37 cellular contexts compared by ENCODE assay signal in the genomic region with DNA sequence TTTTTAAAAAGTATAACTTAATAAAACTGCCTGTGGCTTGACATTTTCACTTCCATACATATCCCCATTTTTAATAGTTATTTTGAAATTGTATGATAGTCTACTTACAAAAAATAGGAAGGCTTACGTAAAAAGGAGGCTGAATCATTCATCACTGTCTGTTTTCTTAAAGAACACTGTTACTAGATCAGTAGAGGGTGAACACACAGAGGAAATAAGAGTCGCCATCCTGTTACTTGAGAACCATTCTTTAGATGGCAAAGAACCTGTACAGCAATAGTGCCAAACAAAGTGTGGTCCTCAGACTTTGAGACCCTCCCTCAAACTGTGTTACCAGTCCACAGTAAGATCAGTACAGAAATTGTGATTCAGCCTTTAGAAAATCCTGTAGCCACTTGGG.
"Had no signal": no experiment of that assay in that cellular context is flagged by ENCODE, and none has a peak within 500 bp of the region (broad histone marks: within the 10 kb centered on the region; RNA-seq: fewer than 3 reads in every experiment).

No MANE protein-coding gene starts in this region.

- H3K4me1 ChIP-seq: ascending aorta had no signal

- H3K4me1 Mint-ChIP-seq: activated CD4-positive, alpha-beta memory T cell treated with anti-CD3 and anti-CD28 coated beads, Interleukin-2, amount 10 ng/mL, durations not matched to agents 7 days and 5 days; activated CD4-positive, alpha-beta T cell treated with anti-CD3 and anti-CD28 coated beads for 36 hours; activated CD4-positive, alpha-beta T cell treated with anti-CD3 and anti-CD28 coated beads, Interleukin-2, amount 10 ng/mL, durations not matched to agents 7 days and 5 days; activated CD8-positive, alpha-beta memory T cell treated with anti-CD3 and anti-CD28 coated beads, Interleukin-2, amount 10 ng/mL, durations not matched to agents 7 days and 5 days; activated naive CD4-positive, alpha-beta T cell treated with anti-CD3 and anti-CD28 coated beads, Interleukin-2, amount 10 ng/mL, durations not matched to agents 7 days and 5 days; activated naive CD4-positive, alpha-beta T cell treated with anti-CD3 and anti-CD28 coated beads, Interleukin-2, amount 50 U/mL, for 24 hours; activated naive CD8-positive, alpha-beta T cell treated with anti-CD3 and anti-CD28 coated beads, Interleukin-2, amount 50 U/mL, for 24 hours; brain had no signal

- FAIRE-seq: bronchial epithelial cell, TTC549 had no signal

- H3K4me3 Mint-ChIP-seq: activated CD4-positive, alpha-beta memory T cell treated with anti-CD3 and anti-CD28 coated beads, Interleukin-2, amount 10 ng/mL, durations not matched to agents 7 days and 5 days; activated CD4-positive, alpha-beta T cell treated with anti-CD3 and anti-CD28 coated beads for 36 hours; activated CD4-positive, alpha-beta T cell treated with anti-CD3 and anti-CD28 coated beads, Interleukin-2, amount 10 ng/mL, durations not matched to agents 7 days and 5 days; activated CD8-positive, alpha-beta memory T cell treated with anti-CD3 and anti-CD28 coated beads, Interleukin-2, amount 10 ng/mL, durations not matched to agents 7 days and 5 days; activated CD8-positive, alpha-beta T cell treated with anti-CD3 and anti-CD28 coated beads, Interleukin-2, amount 10 ng/mL, durations not matched to agents 7 days and 5 days; activated naive CD4-positive, alpha-beta T cell treated with anti-CD3 and anti-CD28 coated beads, Interleukin-2, amount 10 ng/mL, durations not matched to agents 7 days and 5 days; activated naive CD4-positive, alpha-beta T cell treated with anti-CD3 and anti-CD28 coated beads, Interleukin-2, amount 50 U/mL, for 24 hours; activated naive CD8-positive, alpha-beta T cell; activated naive CD8-positive, alpha-beta T cell treated with anti-CD3 and anti-CD28 coated beads, Interleukin-2, amount 10 ng/mL, durations not matched to agents 7 days and 5 days; activated naive CD8-positive, alpha-beta T cell treated with anti-CD3 and anti-CD28 coated beads, Interleukin-2, amount 50 U/mL, for 24 hours; activated T-cell treated with anti-CD3 and anti-CD28 coated beads, Interleukin-2, amount 50 U/mL, for 24 hours; brain; T-helper 1 cell treated with Interleukin-12 subunit alpha and Interleukin-12 subunit beta and Interleukin-4 antibody, amounts not matched to agents 30 μg/mL and 1 μg/mL, for 36 hours; T-helper 2 cell treated with Interferon-gamma antibody and Interleukin-4, amounts not matched to agents 5 μg/mL and 100 μg/mL, for 36 hours; WTC11 had no signal

- H3K27me3 ChIP-seq: ascending aorta had no signal

- H3K27ac Mint-ChIP-seq: activated CD4-positive, alpha-beta memory T cell treated with anti-CD3 and anti-CD28 coated beads, Interleukin-2, amount 10 ng/mL, durations not matched to agents 7 days and 5 days; activated CD4-positive, alpha-beta T cell treated with anti-CD3 and anti-CD28 coated beads for 36 hours; activated CD4-positive, alpha-beta T cell treated with anti-CD3 and anti-CD28 coated beads, Interleukin-2, amount 10 ng/mL, durations not matched to agents 7 days and 5 days; activated CD8-positive, alpha-beta memory T cell treated with anti-CD3 and anti-CD28 coated beads, Interleukin-2, amount 10 ng/mL, durations not matched to agents 7 days and 5 days; activated CD8-positive, alpha-beta T cell treated with anti-CD3 and anti-CD28 coated beads, Interleukin-2, amount 10 ng/mL, durations not matched to agents 7 days and 5 days; activated naive CD4-positive, alpha-beta T cell treated with anti-CD3 and anti-CD28 coated beads, Interleukin-2, amount 10 ng/mL, durations not matched to agents 7 days and 5 days; activated naive CD4-positive, alpha-beta T cell treated with anti-CD3 and anti-CD28 coated beads, Interleukin-2, amount 50 U/mL, for 24 hours; activated naive CD8-positive, alpha-beta T cell; activated naive CD8-positive, alpha-beta T cell treated with anti-CD3 and anti-CD28 coated beads, Interleukin-2, amount 10 ng/mL, durations not matched to agents 7 days and 5 days; activated naive CD8-positive, alpha-beta T cell treated with anti-CD3 and anti-CD28 coated beads, Interleukin-2, amount 50 U/mL, for 24 hours; activated T-cell treated with anti-CD3 and anti-CD28 coated beads, Interleukin-2, amount 50 U/mL, for 24 hours; activated T-helper 2 cell treated with anti-CD3 and anti-CD28 coated beads, Interferon-gamma antibody, Interleukin-2, Interleukin-4, amounts not matched to agents 10 μg/mL and 5 μg/mL and 100 μg/mL, durations not matched to agents 14 hours and 24 hours and 36 hours; brain; T-helper 1 cell treated with Interleukin-12 subunit alpha and Interleukin-12 subunit beta and Interleukin-4 antibody, amounts not matched to agents 30 μg/mL and 1 μg/mL, for 36 hours; T-helper 2 cell treated with Interferon-gamma antibody and Interleukin-4, amounts not matched to agents 5 μg/mL and 100 μg/mL, for 36 hours; WTC11 had no signal

- H3K36me3 Mint-ChIP-seq: activated CD8-positive, alpha-beta memory T cell treated with anti-CD3 and anti-CD28 coated beads, Interleukin-2, amount 10 ng/mL, durations not matched to agents 7 days and 5 days; activated naive CD4-positive, alpha-beta T cell treated with anti-CD3 and anti-CD28 coated beads, Interleukin-2, amount 10 ng/mL, durations not matched to agents 7 days and 5 days; activated naive CD4-positive, alpha-beta T cell treated with anti-CD3 and anti-CD28 coated beads, Interleukin-2, amount 50 U/mL, for 24 hours; activated naive CD8-positive, alpha-beta T cell; activated naive CD8-positive, alpha-beta T cell treated with anti-CD3 and anti-CD28 coated beads, Interleukin-2, amount 10 ng/mL, durations not matched to agents 7 days and 5 days had no signal

- H3K27ac ChIP-seq: ascending aorta, WERI-Rb-1 had no signal

- H3K36me3 ChIP-seq: ascending aorta, WERI-Rb-1 had no signal

- H3K9me3 Mint-ChIP-seq: activated CD4-positive, alpha-beta memory T cell treated with anti-CD3 and anti-CD28 coated beads, Interleukin-2, amount 10 ng/mL, durations not matched to agents 7 days and 5 days; activated CD4-positive, alpha-beta T cell treated with anti-CD3 and anti-CD28 coated beads, Interleukin-2, amount 10 ng/mL, durations not matched to agents 7 days and 5 days; activated naive CD4-positive, alpha-beta T cell treated with anti-CD3 and anti-CD28 coated beads, Interleukin-2, amount 10 ng/mL, durations not matched to agents 7 days and 5 days; activated naive CD8-positive, alpha-beta T cell treated with anti-CD3 and anti-CD28 coated beads, Interleukin-2, amount 10 ng/mL, durations not matched to agents 7 days and 5 days; activated naive CD8-positive, alpha-beta T cell treated with anti-CD3 and anti-CD28 coated beads, Interleukin-2, amount 50 U/mL, for 24 hours; activated T-cell treated with anti-CD3 and anti-CD28 coated beads, Interleukin-2, amount 50 U/mL, for 24 hours; activated T-helper 2 cell treated with anti-CD3 and anti-CD28 coated beads, Interferon-gamma antibody, Interleukin-2, Interleukin-4, amounts not matched to agents 10 μg/mL and 5 μg/mL and 100 μg/mL, durations not matched to agents 14 hours and 24 hours and 36 hours; brain; T-helper 1 cell treated with Interleukin-12 subunit alpha and Interleukin-12 subunit beta and Interleukin-4 antibody, amounts not matched to agents 30 μg/mL and 1 μg/mL, for 36 hours; T-helper 2 cell treated with Interferon-gamma antibody and Interleukin-4, amounts not matched to agents 5 μg/mL and 100 μg/mL, for 36 hours; WTC11 had no signal

- H3K4me3 ChIP-seq: ascending aorta had no signal

- DNase-seq: activated CD4-positive, alpha-beta memory T cell treated with anti-CD3 and anti-CD28 coated beads, Interleukin-2, amount 10 ng/mL, durations not matched to agents 7 days and 5 days; activated CD4-positive, alpha-beta T cell treated with anti-CD3 and anti-CD28 coated beads for 1 hour; activated CD4-positive, alpha-beta T cell treated with anti-CD3 and anti-CD28 coated beads for 36 hours; activated CD4-positive, alpha-beta T cell treated with anti-CD3 and anti-CD28 coated beads for 48 hours; activated CD4-positive, alpha-beta T cell treated with anti-CD3 and anti-CD28 coated beads, Interleukin-2, amount 10 ng/mL, durations not matched to agents 7 days and 5 days; activated CD4-positive, alpha-beta T cell treated with anti-CD3 and anti-CD28 coated beads, Interleukin-2, amount 50 U/mL, for 48 hours; activated CD4-positive, CD25-positive, alpha-beta regulatory T cell; activated CD8-positive, alpha-beta memory T cell treated with anti-CD3 and anti-CD28 coated beads for 24 hours; activated CD8-positive, alpha-beta memory T cell treated with anti-CD3 and anti-CD28 coated beads, Interleukin-2, amount 10 ng/mL, durations not matched to agents 7 days and 5 days; activated CD8-positive, alpha-beta memory T cell treated with anti-CD3 and anti-CD28 coated beads, Interleukin-2, amount 50 U/mL, for 48 hours; activated CD8-positive, alpha-beta T cell treated with anti-CD3 and anti-CD28 coated beads, Interleukin-2, amount 10 ng/mL, durations not matched to agents 7 days and 5 days; activated effector memory CD4-positive, alpha-beta T cell treated with Interleukin-2 at 50 U/mL for 16 hours; activated gamma-delta T cell; activated naive CD4-positive, alpha-beta T cell treated with anti-CD3 and anti-CD28 coated beads, Interleukin-2, amount 10 ng/mL, durations not matched to agents 7 days and 5 days; activated naive CD4-positive, alpha-beta T cell treated with Interleukin-2 at 50 U/mL for 16 hours; activated naive CD8-positive, alpha-beta T cell treated with anti-CD3 and anti-CD28 coated beads, Interleukin-2, amount 10 ng/mL, durations not matched to agents 7 days and 5 days; activated naive CD8-positive, alpha-beta T cell treated with anti-CD3 and anti-CD28 coated beads, Interleukin-2, amount 50 U/mL, for 24 hours; activated T-cell treated with anti-CD3 and anti-CD28 coated beads, Interleukin-2, amount 50 U/mL, for 24 hours; activated T-cell treated with anti-CD3 and anti-CD28 coated beads, Interleukin-2, amount 50 U/mL, for 48 hours; amygdala; anterior cingulate cortex; central memory CD4-positive, alpha-beta T cell; T-helper 1 cell; T-helper 2 cell; T-helper 9 cell; WERI-Rb-1 had no signal

- H3K9me3 ChIP-seq: ascending aorta had no signal

- H3K27me3 Mint-ChIP-seq: activated CD4-positive, alpha-beta memory T cell treated with anti-CD3 and anti-CD28 coated beads, Interleukin-2, amount 10 ng/mL, durations not matched to agents 7 days and 5 days; activated CD4-positive, alpha-beta T cell treated with anti-CD3 and anti-CD28 coated beads for 36 hours; activated CD4-positive, alpha-beta T cell treated with anti-CD3 and anti-CD28 coated beads, Interleukin-2, amount 10 ng/mL, durations not matched to agents 7 days and 5 days; activated CD8-positive, alpha-beta memory T cell treated with anti-CD3 and anti-CD28 coated beads, Interleukin-2, amount 10 ng/mL, durations not matched to agents 7 days and 5 days; activated naive CD4-positive, alpha-beta T cell treated with anti-CD3 and anti-CD28 coated beads, Interleukin-2, amount 10 ng/mL, durations not matched to agents 7 days and 5 days; activated naive CD4-positive, alpha-beta T cell treated with anti-CD3 and anti-CD28 coated beads, Interleukin-2, amount 50 U/mL, for 24 hours; activated naive CD8-positive, alpha-beta T cell; activated naive CD8-positive, alpha-beta T cell treated with anti-CD3 and anti-CD28 coated beads, Interleukin-2, amount 10 ng/mL, durations not matched to agents 7 days and 5 days; activated naive CD8-positive, alpha-beta T cell treated with anti-CD3 and anti-CD28 coated beads, Interleukin-2, amount 50 U/mL, for 24 hours; activated T-cell treated with anti-CD3 and anti-CD28 coated beads, Interleukin-2, amount 50 U/mL, for 24 hours; brain had no signal

- ATAC-seq: activated CD4-positive, alpha-beta T cell treated with anti-CD3 and anti-CD28 coated beads for 36 hours; activated CD4-positive, CD25-positive, alpha-beta regulatory T cell treated with anti-CD3 and anti-CD28 coated beads, Interleukin-2, amount 50 U/mL, for 24 hours; activated CD8-positive, alpha-beta memory T cell treated with anti-CD3 and anti-CD28 coated beads, Interleukin-2, amount 10 ng/mL, durations not matched to agents 7 days and 5 days; activated CD8-positive, alpha-beta T cell treated with anti-CD3 and anti-CD28 coated beads, Interleukin-2, amount 10 ng/mL, durations not matched to agents 7 days and 5 days; activated naive CD8-positive, alpha-beta T cell treated with anti-CD3 and anti-CD28 coated beads, Interleukin-2, amount 50 U/mL, for 24 hours; WTC11 had no signal
